In the genomic region with DNA sequence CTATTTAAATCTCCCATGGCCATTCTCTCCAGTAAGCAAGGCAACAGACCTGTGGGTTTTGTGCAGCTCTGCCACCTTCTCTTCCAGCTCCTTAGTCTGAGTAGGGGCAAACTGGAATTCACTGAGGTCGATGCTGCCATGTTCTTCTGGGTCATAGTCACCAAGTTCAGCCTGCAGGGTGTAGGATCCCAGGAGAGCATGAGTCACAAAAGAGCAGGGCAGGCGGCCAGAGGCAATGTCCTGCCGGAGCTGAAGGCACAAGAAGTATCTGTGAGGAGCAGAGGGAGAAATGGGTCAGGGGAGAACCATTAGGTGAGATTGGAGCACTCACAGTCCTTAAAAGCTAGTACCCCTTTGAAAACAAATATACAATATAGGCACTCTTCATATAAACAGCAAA, we compare ENCODE assay signal across 15 cellular contexts.
DNase-seq lines count a peak whose midpoint lies in the region; ATAC-seq and TF ChIP-seq lines count a peak whose summit lies in the region.
"Had no signal": no experiment of that assay in that cellular context is flagged by ENCODE, and none has a peak within 500 bp of the region (broad histone marks: within the 10 kb centered on the region; RNA-seq: fewer than 3 reads in every experiment).

No MANE protein-coding gene starts in this region.

- WGBS in mammary epithelial cell (ENCODE audit: low coverage, missing lambda C conversion rate) = 18% methylated on average over 3 of the region's 3 CpGs

- H2AFZ ChIP-seq in ACC112 (ENCODE audit: low read length, unreplicated experiment) (no peak overlapping the region), mammary epithelial cell (ENCODE audit: low read depth, low read length) (no peak overlapping the region)

- CTCF ChIA-PET in mammary epithelial cell (lab: Charles Lee; ENCODE audit: low non-redundant PET) = no interaction called here

- H3K4me1 ChIP-seq in ACC112 (ENCODE audit: control insufficient read depth, insufficient read depth, low read length, unreplicated experiment) (peaks cover 26% of the 10 kb centered on the region), mammary epithelial cell (ENCODE audit: insufficient read depth, low read length) (peaks cover 10% of the 10 kb centered on the region)
- H3K4me1 ChIP-seq: left lung, SJCRH30 had no signal

- H3K79me2 ChIP-seq in ACC112 (ENCODE audit: control insufficient read depth, insufficient read depth, low read length, unreplicated experiment) (no peaks in the 10 kb centered on the region), mammary epithelial cell (ENCODE audit: insufficient read depth, low read length) (no peaks in the 10 kb centered on the region)

- H3K27me3 ChIP-seq in ACC112 (ENCODE audit: insufficient read depth, low read length) (no peaks in the 10 kb centered on the region), mammary epithelial cell (ENCODE audit: insufficient read depth, low read length) (no peaks in the 10 kb centered on the region)
- H3K27me3 ChIP-seq: left lung, ovary, SJCRH30 had no signal

- no TSS peak for BruUV-seq in mammary epithelial cell (replicated peaks; lab: Mats Ljungman, UMichigan)

- H3K4me3 ChIP-seq in ACC112 (ENCODE audit: low read depth, low read length) (0 out of 2 replicates have a peak overlapping the region, but pooled peaks have one; percentile 9), mammary epithelial cell (replicated peaks in 1 of 3; ENCODE audit: insufficient read depth in 1 of 3, low read depth in 2 of 3, low read length in 3 of 3) (no peak overlapping the region)
- H3K4me3 ChIP-seq: left lung, ovary, SJCRH30 had no signal

- no peak overlapping the region for H3K4me2 ChIP-seq in mammary epithelial cell (ENCODE audit: insufficient read depth, low read depth, low read length)

- dilution Hi-C loops in mammary epithelial cell (cut with HindIII; ENCODE audit: low sequenced_read_pairs) = no loop called here

- H4K20me1 ChIP-seq in mammary epithelial cell (ENCODE audit: insufficient read depth, low read length) = no peaks in the 10 kb centered on the region

- H3K9ac ChIP-seq in mammary epithelial cell (ENCODE audit: insufficient read depth, low read length) = no peak overlapping the region

- H3K27ac ChIP-seq in ACC112 (ENCODE audit: low read depth, low read length) (no peak overlapping the region), mammary epithelial cell (ENCODE audit: insufficient read depth, low read depth, low read length) (no peak overlapping the region)
- H3K27ac ChIP-seq: left lung, ovary, SJCRH30 had no signal

- in situ Hi-C loops in mammary epithelial cell (cut with MboI; ENCODE audit: low sequenced_read_pairs in 2 of 2) = no loop called here

- H3K36me3 ChIP-seq in ACC112 (ENCODE audit: insufficient read depth, low read length) = peaks cover 5% of the 10 kb centered on the region
- no peaks in the 10 kb centered on the region for H3K36me3 ChIP-seq in mammary epithelial cell (ENCODE audit: insufficient read depth, low read length)
- H3K36me3 ChIP-seq: left lung, ovary had no signal

- no peaks in the 10 kb centered on the region for H3K9me3 ChIP-seq in mammary epithelial cell (replicated peaks; ENCODE audit: insufficient read depth, low read length)
- H3K9me3 ChIP-seq: left lung, ovary, SJCRH30 had no signal

- intact Hi-C loops in mammary epithelial cell (cut with micrococcal nuclease) = loop anchor here (5.0 kb wide), 1 partner anchor 36 kb away; no protein-coding TSS in a partner anchor

- TF ChIP-seq CTCF in mammary epithelial cell (conservative IDR thresholded peaks at IDR 0.05 in 1 of 2, IDR thresholded peaks at IDR 0.05 in 1 of 2; ENCODE audit: extremely low read depth in 1 of 2, insufficient read depth in 1 of 2, low read depth in 1 of 2, low read length in 2 of 2) = no peak

- no peak for ATAC-seq in HG03025 (IDR thresholded peaks at IDR 0.05; ENCODE audit: low FRiP score, unreplicated experiment)
- no peak for ATAC-seq in GM18907 (IDR thresholded peaks at IDR 0.05; ENCODE audit: unreplicated experiment)
- ATAC-seq: left lung, WTC11 had no signal

- DNase-seq in HS-5 (ENCODE audit: low read depth) (peak; percentile 3), mammary epithelial cell (peak; percentile 62), iris pigment epithelial cell (ENCODE audit: low read depth) (peak; percentile 84), DMS53 treated with DMSO at 0.1 percent for 48 hours (lab: John Stamatoyannopoulos, UW; ENCODE audit: unreplicated experiment) (no peak), NCI-H1694 treated with DMSO at 0.1 percent for 48 hours (lab: John Stamatoyannopoulos, UW) (no peak)
- DNase-seq: activated T-cell treated with anti-CD3 and anti-CD28 coated beads, Interleukin-2, amount 50 U/mL, for 48 hours; H7; left lung; NCI-H510A treated with DMSO at 0.1 percent for 48 hours; SJCRH30 had no signal

Comparison
In these comparisons a context has a peak if more than half of its experiments do, and no peak if none do; other contexts are left out.
1. DNase-seq: peak in HS-5 (single experiment), mammary epithelial cell (single experiment) and iris pigment epithelial cell (single experiment); none in DMS53 treated with DMSO at 0.1 percent for 48 hours (single experiment) and NCI-H1694 treated with DMSO at 0.1 percent for 48 hours (single experiment).